ENCODE assay signal across 20 cellular contexts in the genomic region with DNA sequence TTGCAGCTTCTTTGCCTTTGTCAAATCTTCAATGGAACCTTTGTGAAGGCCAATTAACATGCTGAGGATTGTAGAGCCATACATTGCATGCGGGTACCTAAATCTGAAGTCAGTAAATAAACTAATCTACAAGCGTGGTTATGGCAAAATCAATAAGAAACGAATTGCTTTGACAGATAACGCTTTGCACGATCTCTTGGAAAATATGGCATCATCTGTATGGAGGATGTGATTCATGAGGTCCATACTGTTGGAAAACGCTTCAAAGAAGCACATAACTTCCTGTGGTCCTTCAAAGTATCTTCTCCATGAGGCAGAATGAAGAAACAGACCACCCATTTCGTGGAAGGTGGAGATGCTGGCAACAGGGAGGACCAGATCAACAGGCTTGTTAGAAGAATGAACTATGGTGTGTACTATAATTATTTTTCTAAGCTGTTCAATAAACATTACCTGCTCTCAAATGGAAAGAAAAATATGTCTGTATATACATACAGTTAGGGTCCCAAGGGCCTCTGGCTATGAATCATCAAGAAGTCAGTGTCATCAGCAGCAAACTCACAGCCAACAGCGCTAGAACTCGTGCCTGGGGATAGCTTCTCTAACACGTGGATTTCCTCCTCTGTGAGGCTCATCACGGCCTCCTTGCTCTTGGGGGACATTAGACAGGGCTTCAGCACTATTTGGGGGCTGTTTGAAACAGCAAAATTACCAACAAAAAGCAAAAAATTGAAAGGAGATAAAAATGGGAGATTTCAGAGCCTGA. TPM values are rescaled to one million over a fixed set of nuclear protein-coding genes. Genes with fewer than 3 reads are reported as not detected.
DNase-seq lines count a peak whose midpoint lies in the region; ATAC-seq, FAIRE-seq and TF ChIP-seq lines count a peak whose summit lies in the region.
"Had no signal": no experiment of that assay in that cellular context is flagged by ENCODE, and none has a peak within 500 bp of the region (broad histone marks: within the 10 kb centered on the region; RNA-seq: fewer than 3 reads in every experiment).

No MANE protein-coding gene starts in this region.

- no peak for TF ChIP-seq RAD21 in GM12878 (IDR thresholded peaks at IDR 0.05; ENCODE audit: insufficient read depth, low read depth, low read length)

- DNase-seq in CD4-positive, CD25-positive, alpha-beta regulatory T cell: no peak
- DNase-seq in GM12865 (ENCODE audit: low read depth) (peak; percentile 70), GM12878 (ENCODE audit: low read depth, low spot score) (no peak), left colon (no peak), chondrocyte (ENCODE audit: low spot score) (no peak)
- DNase-seq: activated CD4-positive, CD25-positive, alpha-beta regulatory T cell treated with anti-CD3 and anti-CD28 coated beads, Interleukin-2, amount 50 U/mL, for 72 hours; cortex of kidney; esophagus squamous epithelium; KG1; mucosa of descending colon; NCI-H187; NCI-H446; ovary; stimulated activated naive CD4-positive, alpha-beta T cell; T-helper 1 cell had no signal

- H3K4me1 Mint-ChIP-seq in CD4-positive, CD25-positive, alpha-beta regulatory T cell: peaks cover 11 to 42% (median 23%) of the 10 kb centered on the region in 4 donors
- peaks cover 27% of the 10 kb centered on the region for H3K4me1 Mint-ChIP-seq in chondrocyte (ENCODE audit: low read depth)

- H3K4me1 ChIP-seq in CD4-positive, CD25-positive, alpha-beta regulatory T cell (ENCODE audit: control insufficient read depth, insufficient read depth, low read length, poor library complexity, severe bottlenecking): peaks cover 31% of the 10 kb centered on the region
- peaks cover 43% of the 10 kb centered on the region for H3K4me1 ChIP-seq in OCI-LY1 (ENCODE audit: insufficient read depth, low read length, severe bottlenecking)
- peaks cover 38% of the 10 kb centered on the region for H3K4me1 ChIP-seq in GM12878 (ENCODE audit: control insufficient read depth, insufficient read depth, low read length)

- no peak for ATAC-seq in CD4-positive, CD25-positive, alpha-beta regulatory T cell (ENCODE audit: low read depth in 2 of 2)
- ATAC-seq in GM12878: no peak
- ATAC-seq in left colon: no peak
- ATAC-seq in HG03469 (IDR thresholded peaks at IDR 0.05; ENCODE audit: unreplicated experiment): no peak
- ATAC-seq: mucosa of descending colon had no signal

- peaks cover 0 to 2% (median 0%) of the 10 kb centered on the region in 7 donors for H3K9me3 Mint-ChIP-seq in CD4-positive, CD25-positive, alpha-beta regulatory T cell
- H3K9me3 Mint-ChIP-seq in chondrocyte (ENCODE audit: low read depth): no peaks in the 10 kb centered on the region

- WGBS in GM12878 (ENCODE audit: insufficient coverage, insufficient replicate concordance, low lambda C conversion rate, missing lambda C conversion rate): 50% methylated on average over 11 of the region's 11 CpGs

- no peak; the same call in 1 of the 2 replicates for TF ChIP-seq POLR2A in GM12878 (IDR thresholded peaks at IDR 0.05; ENCODE audit: low read depth, low read length)

- POLR2A ChIA-PET in GM12878 (lab: Charles Lee): interaction anchor here (0.7 to 2.5 kb wide), 15 partner anchors 9 to 75 kb away, joined by 3 to 12 read pairs (median 5); a partner anchor contains a TSS

- H3K27ac ChIP-seq in CD4-positive, CD25-positive, alpha-beta regulatory T cell (ENCODE audit: insufficient read depth, low read length, poor library complexity, severe bottlenecking): no peak overlapping the region
- H3K27ac ChIP-seq in OCI-LY1 (ENCODE audit: low read depth, low read length, poor library complexity, severe bottlenecking) (peak overlapping the region; percentile 97), GM12878 (ENCODE audit: control insufficient read depth, insufficient read depth) (peak overlapping the region; percentile 85)
- H3K27ac ChIP-seq: ascending aorta, esophagus squamous epithelium, ovary had no signal

- no peak overlapping the region for H2AFZ ChIP-seq in OCI-LY1 (ENCODE audit: low read length)
- no peak overlapping the region for H2AFZ ChIP-seq in GM12878 (ENCODE audit: control insufficient read depth, low read depth, low read length)

- no peaks in the 10 kb centered on the region for H3K9me3 ChIP-seq in CD4-positive, CD25-positive, alpha-beta regulatory T cell (ENCODE audit: control insufficient read depth in 2 of 2, low read length in 2 of 2)
- H3K9me3 ChIP-seq in OCI-LY1 (ENCODE audit: low read length) (no peaks in the 10 kb centered on the region), GM12878 (replicated peaks; ENCODE audit: control insufficient read depth, insufficient read depth, low read length) (peaks cover 8% of the 10 kb centered on the region; the same call in 2 of the 3 replicates)
- H3K9me3 ChIP-seq: ascending aorta, esophagus squamous epithelium, mucosa of descending colon, ovary had no signal

- H3K27me3 ChIP-seq in CD4-positive, CD25-positive, alpha-beta regulatory T cell (ENCODE audit: control insufficient read depth, insufficient read depth, low read length): peaks cover 2% of the 10 kb centered on the region
- H3K27me3 ChIP-seq in OCI-LY1 (ENCODE audit: insufficient read depth, low read length): no peaks in the 10 kb centered on the region
- H3K27me3 ChIP-seq in GM12878 (replicated peaks in 1 of 2; ENCODE audit: control insufficient read depth in 2 of 2, insufficient read depth in 2 of 2, low read length in 1 of 2): no peaks in the 10 kb centered on the region
- H3K27me3 ChIP-seq: ascending aorta, ovary had no signal

- H3K27me3 Mint-ChIP-seq in CD4-positive, CD25-positive, alpha-beta regulatory T cell: peaks cover 33% of the 10 kb centered on the region
- H3K27me3 Mint-ChIP-seq in chondrocyte (ENCODE audit: low read depth): peaks cover 32% of the 10 kb centered on the region

- H3K4me3 Mint-ChIP-seq in CD4-positive, CD25-positive, alpha-beta regulatory T cell: peak overlapping the region in 3 of 4 donors; percentile 20 to 74 (median 68)
- H3K4me3 Mint-ChIP-seq in chondrocyte (ENCODE audit: unreplicated experiment): no peak overlapping the region

- H3K4me2 ChIP-seq in OCI-LY1 (ENCODE audit: low read length) (peak overlapping the region; percentile 30; the same call in 1 of the 2 replicates), GM12878 (ENCODE audit: control insufficient read depth, insufficient read depth) (peak overlapping the region; percentile 45)

- H3K79me2 ChIP-seq in OCI-LY1 (ENCODE audit: insufficient read depth, low read length) (peaks cover 5% of the 10 kb centered on the region; the same call in 1 of the 2 replicates), GM12878 (ENCODE audit: control insufficient read depth, insufficient read depth, low read length) (peaks cover 84% of the 10 kb centered on the region)

- SMC1A ChIA-PET in GM12878 (lab: Charles Lee; ENCODE audit: uncharacterized antibody, unreplicated experiment): interaction anchor here (0.6 to 8.7 kb wide), 24 partner anchors 9 to 179 kb away, joined by 3 to 100 read pairs (median 3); a partner anchor contains a TSS

- peak overlapping the region in 1 of 3 donors; percentile 31 for H3K27ac Mint-ChIP-seq in CD4-positive, CD25-positive, alpha-beta regulatory T cell
- H3K27ac Mint-ChIP-seq in chondrocyte (ENCODE audit: unreplicated experiment): no peak overlapping the region

- no peaks in the 10 kb centered on the region for H3K9me2 ChIP-seq in OCI-LY1 (ENCODE audit: low read depth, low read length)

- RAD21 ChIA-PET in GM12878 (lab: Charles Lee; ENCODE audit: unreplicated experiment): interaction anchor here (0.9 to 5.4 kb wide), 9 partner anchors 10 to 144 kb away, joined by 3 to 30 read pairs (median 6); no protein-coding TSS in a partner anchor

- intact Hi-C loops in GM12878 (cut with micrococcal nuclease; ENCODE audit: unreplicated experiment) (loop anchor here (5.0 kb wide), 3 partner anchors 42 to 268 kb away; a partner anchor contains a TSS), left colon (cut with DNase I, micrococcal nuclease) (no loop called here)

- no peaks in the 10 kb centered on the region for H3K36me3 Mint-ChIP-seq in CD4-positive, CD25-positive, alpha-beta regulatory T cell
- H3K36me3 Mint-ChIP-seq in chondrocyte (ENCODE audit: low read depth): peaks cover 5% of the 10 kb centered on the region

- CTCF ChIA-PET in GM12878 (lab: Yijun Ruan, JAX): interaction anchor here (0.6 to 2.1 kb wide), 10 partner anchors 9 to 142 kb away, joined by 3 to 10 read pairs (median 3); no protein-coding TSS in a partner anchor

- H3F3A ChIP-seq in OCI-LY1 (ENCODE audit: insufficient read depth, low read length): 0 out of 2 replicates have a peak, but pooled peaks cover 11% of the 10 kb centered on the region

- no peak for FAIRE-seq in GM12878 (lab: Jason Lieb, UNC)

- BruUV-seq in GM12878 (replicated peaks; lab: Mats Ljungman, UMichigan): TSS peak; percentile 48

- TF ChIP-seq CTCF in GM12865 (IDR thresholded peaks at IDR 0.05; ENCODE audit: insufficient read depth, low read depth, low read length, missing control alignments) (no peak), OCI-LY1 (IDR thresholded peaks at IDR 0.05; ENCODE audit: low read length) (no peak), GM12878 (IDR thresholded peaks at IDR 0.05 in 2 of 3, conservative IDR thresholded peaks at IDR 0.05 in 1 of 3; ENCODE audit: control insufficient read depth in 2 of 3, extremely low read depth in 1 of 3, insufficient read depth in 1 of 3, low read depth in 3 of 3, low read length in 3 of 3) (no peak), chondrocyte (IDR thresholded peaks at IDR 0.05) (no peak)

- no peak for TF ChIP-seq EP300 in GM12878 (IDR thresholded peaks at IDR 0.05; ENCODE audit: borderline replicate concordance in 1 of 2, control insufficient read depth in 1 of 2, low read depth in 2 of 2, low read length in 2 of 2)

- H4K20me1 ChIP-seq in OCI-LY1 (ENCODE audit: insufficient read depth, low read length) (no peaks in the 10 kb centered on the region), GM12878 (ENCODE audit: control insufficient read depth, insufficient read depth) (no peaks in the 10 kb centered on the region)

- no peak overlapping the region for H3K4me3 ChIP-seq in CD4-positive, CD25-positive, alpha-beta regulatory T cell (ENCODE audit: low read depth, low read length)
- peak overlapping the region; percentile 82 for H3K4me3 ChIP-seq in GM12865 (ENCODE audit: low read depth, low read length)
- no peak overlapping the region for H3K4me3 ChIP-seq in OCI-LY1 (ENCODE audit: low read depth, low read length, poor library complexity, severe bottlenecking)
- H3K4me3 ChIP-seq in GM12878: peak overlapping the region; percentile 66; the same call in 1 of the 2 replicates
- H3K4me3 ChIP-seq: ascending aorta, esophagus squamous epithelium, mucosa of descending colon, ovary had no signal

- no peaks in the 10 kb centered on the region for H3K36me3 ChIP-seq in CD4-positive, CD25-positive, alpha-beta regulatory T cell (ENCODE audit: control insufficient read depth, insufficient read depth, low read length)
- H3K36me3 ChIP-seq in OCI-LY1 (ENCODE audit: insufficient read depth, low read length): peaks cover 44% of the 10 kb centered on the region
- no peaks in the 10 kb centered on the region; a peak in 2 of 4 replicates for H3K36me3 ChIP-seq in GM12878 (ENCODE audit: control insufficient read depth in 2 of 2, insufficient read depth in 2 of 2, low read length in 1 of 2)
- H3K36me3 ChIP-seq: ascending aorta, esophagus squamous epithelium, ovary had no signal

- in situ Hi-C loops in GM12878 (cut with MboI): loop anchor here (5.0 kb wide), 1 partner anchor 72 kb away; no protein-coding TSS in a partner anchor

- H3K9ac ChIP-seq in OCI-LY1 (ENCODE audit: low read length) (peak overlapping the region; percentile 27; the same call in 1 of the 2 replicates), GM12878 (ENCODE audit: control insufficient read depth, insufficient read depth, low read length) (peak overlapping the region; percentile 53; the same call in 1 of the 2 replicates)

RNA-seq across cellular contexts. Expression of a gene that starts 2.9 kb away (rescaled TPM):
- 24.3 TPM for total RNA-seq in CD4-positive, CD25-positive, alpha-beta regulatory T cell
- polyA plus RNA-seq in CD4-positive, CD25-positive, alpha-beta regulatory T cell: 10 to 100 TPM; 10.0 to 27.2 (median 17.7) TPM
- total RNA-seq in GM12878 (2013; cell fraction: nucleolus; rRNA removed): 147 and 150 TPM in 2 replicates
- total RNA-seq in GM12878 (2014; rRNA removed) (421 and 441 TPM in 2 replicates), GM12878 (2014; rRNA removed; fragmentation: Illumina TruSeq; extraction: Trizol) (151 and 155 TPM in 2 replicates), GM12878 (2021) (269 and 285 TPM in 2 replicates), left colon (under 1 TPM in 1 of 2 donors, not detected in 1; 0.64 TPM), chondrocyte (3.3 to 8.1 TPM (median 3.9 TPM) in 3 replicates)
- polyA plus RNA-seq in GM12878 (2011; ENCODE audit: low read depth): 88.8 TPM
- polyA plus RNA-seq in GM12878 (2011; rRNA removed) (117 and 262 TPM in 2 replicates), GM12878 (2014; fragmentation: Illumina TruSeq; extraction: Trizol) (9.4 and 52.9 TPM in 2 replicates), GM12878 (2014; fragmentation: Nextera tagmentation; extraction: Ambion mirVana) (10 to 100 TPM; 16.4 to 35.8 TPM), GM12878 (2014; rRNA removed) (405 and 437 TPM in 2 replicates), GM12878 (2016; fragmentation: Nextera tagmentation; extraction: Ambion mirVana) (100 to 1,000 TPM; 348 to 371 TPM)
- polyA plus RNA-seq in GM12878 (2011; cell fraction: cytosol; rRNA removed): 434 and 636 TPM in 2 replicates
- 321 and 457 TPM in 2 replicates for polyA plus RNA-seq in GM12878 (2011; cell fraction: nucleus; rRNA removed)
- 227 and 312 TPM in 2 replicates for polyA plus RNA-seq in GM12878 (2012)
- polyA minus RNA-seq in GM12878 (2011; rRNA and poly(A)+ RNA removed): 149 and 245 TPM in 2 replicates
- 94.1 and 120 TPM in 2 replicates for polyA minus RNA-seq in GM12878 (2011; cell fraction: cytosol; rRNA and poly(A)+ RNA removed)
- polyA minus RNA-seq in GM12878 (2011; cell fraction: nucleus; rRNA and poly(A)+ RNA removed): 56.8 and 85.8 TPM in 2 replicates
- total RNA-seq: ascending aorta, urinary bladder had no signal
- polyA plus RNA-seq: BJ, ovary, urinary bladder had no signal

Comparison
In these comparisons a context has a peak if more than half of its experiments do, and no peak if none do; other contexts are left out.
1. H3K4me3 ChIP-seq: peak in GM12865 (single experiment) and GM12878 (single experiment); none in CD4-positive, CD25-positive, alpha-beta regulatory T cell (single experiment) and OCI-LY1 (single experiment).